ENCODE assay signal across 33 cellular contexts in genomic region chr10:77012811-77013500, GRCh38.
DNase-seq lines count a peak whose midpoint lies in the region; ATAC-seq, FAIRE-seq and TF ChIP-seq lines count a peak whose summit lies in the region.
"Had no signal": no experiment of that assay in that cellular context is flagged by ENCODE, and none has a peak within 500 bp of the region (broad histone marks: within the 10 kb centered on the region; RNA-seq: fewer than 3 reads in every experiment).

No MANE protein-coding gene starts in this region.

- 32 to 45% methylated on average over 2 of the region's 2 CpGs for WGBS in esophagus squamous epithelium, 2 donors
- WGBS in transverse colon (ENCODE audit: low coverage in 1 of 2), 2 donors: 44 to 86% methylated on average over 1 to 2 of the region's 2 CpGs
- no CpG with 5 or more reads among the region's 2 CpGs for WGBS in neuronal stem cell (ENCODE audit: extremely low coverage in 2 of 2, insufficient read length in 2 of 2, insufficient replicate concordance in 1 of 2), 2 donors

- H3K4me3 ChIP-seq in esophagus squamous epithelium (no peak overlapping the region), left ventricle myocardium inferior (no peak overlapping the region), transverse colon (no peak overlapping the region), neuronal stem cell (ENCODE audit: low read length in 2 of 2) (no peak overlapping the region)
- H3K4me3 ChIP-seq: adrenal gland, SJCRH30, testis had no signal

- no peak overlapping the region for H2BK5ac ChIP-seq in neuronal stem cell (ENCODE audit: low read length)

- H3K9me3 ChIP-seq in esophagus squamous epithelium: no peaks in the 10 kb centered on the region
- H3K9me3 ChIP-seq in left ventricle myocardium inferior (replicated peaks): no peaks in the 10 kb centered on the region
- H3K9me3 ChIP-seq in transverse colon: no peaks in the 10 kb centered on the region
- no peaks in the 10 kb centered on the region for H3K9me3 ChIP-seq in neuronal stem cell (replicated peaks in 1 of 2; ENCODE audit: control insufficient read depth in 2 of 2, insufficient read depth in 1 of 2, low read depth in 1 of 2, low read length in 2 of 2)
- H3K9me3 ChIP-seq: adrenal gland, SJCRH30, testis had no signal

- no peak overlapping the region for H3K4me2 ChIP-seq in neuronal stem cell (ENCODE audit: insufficient read depth, low read length, poor library complexity, severe bottlenecking)

- no peak overlapping the region for H3K4ac ChIP-seq in neuronal stem cell (ENCODE audit: low read length)

- TF ChIP-seq CTCF in esophagus squamous epithelium (IDR thresholded peaks at IDR 0.05): no peak
- no peak for TF ChIP-seq CTCF in left ventricle myocardium inferior (IDR thresholded peaks at IDR 0.05; ENCODE audit: borderline replicate concordance)
- no peak for TF ChIP-seq CTCF in transverse colon (IDR thresholded peaks at IDR 0.05)

- intact Hi-C loops in esophagus squamous epithelium (cut with DNase I): no loop called here
- intact Hi-C loops in left ventricle myocardium inferior (cut with micrococcal nuclease): no loop called here
- intact Hi-C loops in sciatic nerve (cut with DNase I): no loop called here
- intact Hi-C loops in transverse colon (cut with DNase I; ENCODE audit: low total_unique reads): no loop called here

- H3K79me1 ChIP-seq in neuronal stem cell (ENCODE audit: low read depth, low read length): no peaks in the 10 kb centered on the region

- no peaks in the 10 kb centered on the region for H3K36me3 ChIP-seq in esophagus squamous epithelium
- no peaks in the 10 kb centered on the region for H3K36me3 ChIP-seq in left ventricle myocardium inferior
- H3K36me3 ChIP-seq in transverse colon: no peaks in the 10 kb centered on the region
- H3K36me3 ChIP-seq in neuronal stem cell (replicated peaks in 1 of 2; ENCODE audit: control insufficient read depth in 2 of 2, insufficient read depth in 2 of 2, low read length in 2 of 2): no peaks in the 10 kb centered on the region
- H3K36me3 ChIP-seq: adrenal gland, SJCRH30 had no signal

- H4K8ac ChIP-seq in neuronal stem cell (ENCODE audit: low read depth, low read length): no peak overlapping the region

- H3K14ac ChIP-seq in neuronal stem cell (ENCODE audit: low read length): no peak overlapping the region

- H3K27ac ChIP-seq in esophagus squamous epithelium (peak overlapping the region in 3 of 4 donors; percentile 51 to 75 (median 62)), left ventricle myocardium inferior (replicated peaks) (peak overlapping the region; percentile 60), transverse colon (peak overlapping the region; percentile 6 to 66 (median 53)), neuronal stem cell (replicated peaks; ENCODE audit: low read length) (no peak overlapping the region)
- H3K27ac ChIP-seq: foreskin keratinocyte, SJCRH30, testis had no signal

- no peak overlapping the region for H2AK5ac ChIP-seq in neuronal stem cell (ENCODE audit: low read depth, low read length)

- no peak for FAIRE-seq in GM12891 (lab: Jason Lieb, UNC)
- FAIRE-seq: GM18507, GM19239, RCC 7860, small intestine had no signal

- TF ChIP-seq EP300 in transverse colon (IDR thresholded peaks at IDR 0.05; ENCODE audit: low read depth): no peak

- H2BK15ac ChIP-seq in neuronal stem cell (ENCODE audit: low read length): no peak overlapping the region

- DNase-seq in esophagus squamous epithelium (lab: John Stamatoyannopoulos, UW) (no peak), left ventricle myocardium inferior (no peak), sciatic nerve (ENCODE audit: low spot score) (no peak), transverse colon (no peak), neuronal stem cell (ENCODE audit: low spot score) (no peak), NCI-H524 (lab: John Stamatoyannopoulos, UW) (no peak), DMS153 (lab: John Stamatoyannopoulos, UW) (no peak), GM12891 (ENCODE audit: insufficient read length, low spot score) (no peak)
- DNase-seq: activated CD4-positive, alpha-beta memory T cell treated with anti-CD3 and anti-CD28 coated beads for 36 hours; activated CD4-positive, alpha-beta T cell treated with anti-CD3 and anti-CD28 coated beads for 1 hour; activated CD8-positive, alpha-beta memory T cell treated with anti-CD3 and anti-CD28 coated beads, Interleukin-2, amount 50 U/mL, for 4 hours; activated naive CD4-positive, alpha-beta T cell treated with Interleukin-2 at 50 U/mL for 16 hours; adrenal gland; CD8-positive, alpha-beta T cell; DMS 273 treated with DMSO at 0.1 percent for 48 hours; EL; foreskin keratinocyte; GOT3; HFFc6; hypothalamus; left colon; naive B cell; NCI-H146; NCI-H446; NCI-H82; SJCRH30; small intestine; stimulated activated naive B cell treated with anti-CD40 and anti-IgM and Interleukin-4, amounts not matched to agents 10 μg/mL and 1 μg/mL and 100 μg/mL, for 72 hours; SW 1271; testis had no signal

- TF ChIP-seq POLR2A in esophagus squamous epithelium (IDR thresholded peaks at IDR 0.05): no peak
- no peak for TF ChIP-seq POLR2A in transverse colon (IDR thresholded peaks at IDR 0.05)
- TF ChIP-seq POLR2A in GM12891 (IDR thresholded peaks at IDR 0.05; ENCODE audit: low read depth, low read length): no peak

- H2BK120ac ChIP-seq in neuronal stem cell (ENCODE audit: low read depth, low read length): no peak overlapping the region

- no peak overlapping the region for H2AFZ ChIP-seq in neuronal stem cell (ENCODE audit: low read length)

- H3K18ac ChIP-seq in neuronal stem cell (ENCODE audit: low read length): no peak overlapping the region

- H3K27me3 ChIP-seq in esophagus squamous epithelium: no peaks in the 10 kb centered on the region
- H3K27me3 ChIP-seq in left ventricle myocardium inferior (ENCODE audit: low read depth): no peaks in the 10 kb centered on the region
- H3K27me3 ChIP-seq in transverse colon: no peaks in the 10 kb centered on the region
- no peaks in the 10 kb centered on the region for H3K27me3 ChIP-seq in neuronal stem cell (ENCODE audit: control insufficient read depth in 3 of 3, insufficient read depth in 3 of 3, low read depth in 1 of 3, low read length in 3 of 3)
- H3K27me3 ChIP-seq: adrenal gland, testis had no signal

- no peak overlapping the region for H3K9ac ChIP-seq in neuronal stem cell (ENCODE audit: low read depth, low read length, poor library complexity)

- H2BK12ac ChIP-seq in neuronal stem cell (ENCODE audit: low read length): no peak overlapping the region

- in situ Hi-C loops in transverse colon (cut with MboI; ENCODE audit: low pct_ligation_motif_present in 1 of 4, low pct_unique_long_range_greater_than_20kb in 1 of 4, low sequenced_read_pairs in 3 of 4): no loop called here

- peak; percentile 78 for ATAC-seq in sciatic nerve
- ATAC-seq: CD8-positive, alpha-beta T cell; foreskin keratinocyte; left colon; stimulated activated naive B cell treated with anti-CD40 and anti-IgM and Interleukin-4, amounts not matched to agents 10 μg/mL and 1 μg/mL and 100 μg/mL, for 72 hours had no signal

- H3K4me1 ChIP-seq in esophagus squamous epithelium (peaks cover 0 to 22% (median 13%) of the 10 kb centered on the region in 3 donors), left ventricle myocardium inferior (peaks cover 15% of the 10 kb centered on the region), transverse colon (peaks cover 0 to 12% (median 2%) of the 10 kb centered on the region in 4 donors), neuronal stem cell (ENCODE audit: control insufficient read depth in 2 of 2, insufficient read depth in 1 of 2, low read depth in 1 of 2, low read length in 2 of 2) (no peaks in the 10 kb centered on the region)
- H3K4me1 ChIP-seq: foreskin keratinocyte, SJCRH30, testis had no signal

- H3K23ac ChIP-seq in neuronal stem cell (ENCODE audit: low read depth, low read length, poor library complexity): no peak overlapping the region

- H4K91ac ChIP-seq in neuronal stem cell (ENCODE audit: low read depth, low read length, poor library complexity): no peak overlapping the region

TF ChIP-seq in GM12891, 5 proteins besides CTCF, POLR2A, EP300 and RAD21:
- TF ChIP-seq TAF1 (IDR thresholded peaks at IDR 0.05; ENCODE audit: low read depth, low read length) (no peak), POU2F2 (IDR thresholded peaks at IDR 0.05; ENCODE audit: low read depth, low read length) (no peak), PAX5 (IDR thresholded peaks at IDR 0.05; ENCODE audit: insufficient read depth, low read length, severe bottlenecking) (no peak), POLR2AphosphoS5 (IDR thresholded peaks at IDR 0.05; ENCODE audit: low read depth, low read length) (no peak), SPI1 (IDR thresholded peaks at IDR 0.05; ENCODE audit: low read depth, low read length) (no peak)
